ENCODE assay signal across 8 cellular contexts in the genomic region with DNA sequence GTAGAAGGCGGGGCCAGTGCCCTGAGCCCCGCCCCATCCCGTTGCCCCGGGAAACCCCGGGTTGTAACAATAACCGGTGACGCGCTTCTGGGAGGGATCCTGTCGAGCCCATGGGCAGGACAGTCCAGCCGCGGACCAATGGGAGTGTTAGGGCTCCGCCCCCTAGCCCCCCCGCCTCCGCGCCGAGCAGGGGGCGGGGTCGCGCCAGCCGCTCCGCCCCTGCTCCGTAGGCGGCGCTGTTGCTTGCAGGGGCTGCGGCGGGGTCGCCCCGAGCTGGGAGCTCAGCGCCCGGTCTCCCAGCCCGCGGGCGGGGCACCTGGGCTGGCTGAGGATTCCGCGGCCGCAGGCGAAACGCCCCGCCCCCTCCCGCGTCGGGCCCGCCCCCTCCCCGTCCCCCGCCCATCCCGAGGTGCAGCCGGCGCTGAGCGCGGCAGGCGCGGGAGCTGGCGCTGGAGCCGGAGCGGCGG. TPM values are rescaled to one million over a fixed set of nuclear protein-coding genes. Genes with fewer than 3 reads are reported as not detected.
DNase-seq lines count a peak whose midpoint lies in the region; ATAC-seq, FAIRE-seq and TF ChIP-seq lines count a peak whose summit lies in the region.

Gene FOXO6, plus strand, starts transcription at position 407 of the 467 bp plus-strand sequence.

- no peaks in the 10 kb centered on the region for H3K9me3 Mint-ChIP-seq in activated naive CD8-positive, alpha-beta T cell treated with anti-CD3 and anti-CD28 coated beads, Interleukin-2, amount 50 U/mL, for 24 hours

- no peak within 1 kb of the TSS for H3K27ac ChIP-seq in SU-DHL-6 (ENCODE audit: low read depth, low read length)
- H3K27ac ChIP-seq in cardiac muscle cell: no peak within 1 kb of the TSS
- H3K27ac ChIP-seq in pancreas: peak within 1 kb of the TSS; percentile 11 to 44 (median 20)
- H3K27ac ChIP-seq in tibial artery: peak within 1 kb of the TSS; percentile 51 to 58

- H3K79me2 ChIP-seq in SU-DHL-6 (ENCODE audit: insufficient read depth, low read length): no peaks in the 10 kb centered on the region

- peak; percentile 93 for ATAC-seq in HG02678 (IDR thresholded peaks at IDR 0.05; ENCODE audit: unreplicated experiment)
- ATAC-seq in activated naive CD8-positive, alpha-beta T cell treated with anti-CD3 and anti-CD28 coated beads, Interleukin-2, amount 50 U/mL, for 24 hours: peak; percentile 92
- peak; percentile 91 to 94 (median 92) for ATAC-seq in pancreas

- H3K27me3 ChIP-seq in GM06990 (replicated peaks; ENCODE audit: control insufficient read depth, insufficient read depth, low read length) (no peaks in the 10 kb centered on the region; the same call in none of the 2 replicates), SU-DHL-6 (ENCODE audit: low read length) (no peaks in the 10 kb centered on the region), cardiac muscle cell (peaks cover 15% of the 10 kb centered on the region), pancreas (no peaks in the 10 kb centered on the region), tibial artery (peaks cover 0 to under 1% of the 10 kb centered on the region in 2 donors)

- WGBS in pancreas, 2 donors: 0% methylated on average over 33 to 56 of the region's 56 CpGs

- no peaks in the 10 kb centered on the region for H4K20me1 ChIP-seq in SU-DHL-6 (ENCODE audit: low read depth, low read length)

- H3K27ac Mint-ChIP-seq in activated naive CD8-positive, alpha-beta T cell treated with anti-CD3 and anti-CD28 coated beads, Interleukin-2, amount 50 U/mL, for 24 hours: no peak within 1 kb of the TSS

- peak within 1 kb of the TSS; percentile 52 for H3K4me2 ChIP-seq in SU-DHL-6 (ENCODE audit: low read depth, low read length, poor library complexity, severe bottlenecking)

- intact Hi-C loops in pancreas (cut with DNase I) (no loop called here), tibial artery (cut with DNase I; ENCODE audit: low total_unique reads) (loop anchor here (1.0 kb wide), 1 partner anchor 21 kb away; no protein-coding TSS in a partner anchor)

- H3K4me3 ChIP-seq in GM06990 (replicated peaks; ENCODE audit: low read depth, low read length) (peak within 1 kb of the TSS; percentile 54), SU-DHL-6 (ENCODE audit: insufficient read depth, low read length, poor library complexity, severe bottlenecking) (peak within 1 kb of the TSS; percentile 46), cardiac muscle cell (peak within 1 kb of the TSS; percentile 79), pancreas (peak within 1 kb of the TSS; percentile 53 to 71 (median 59)), tibial artery (peak within 1 kb of the TSS; percentile 55 to 77)

- no peaks in the 10 kb centered on the region for H3K9me3 ChIP-seq in SU-DHL-6 (ENCODE audit: insufficient read depth, low read length)
- no peaks in the 10 kb centered on the region for H3K9me3 ChIP-seq in cardiac muscle cell (ENCODE audit: low read depth)
- H3K9me3 ChIP-seq in pancreas: no peaks in the 10 kb centered on the region
- no peaks in the 10 kb centered on the region for H3K9me3 ChIP-seq in tibial artery

- H2AFZ ChIP-seq in SU-DHL-6 (ENCODE audit: low read depth, low read length, severe bottlenecking): peak within 1 kb of the TSS; percentile 2

- no peaks in the 10 kb centered on the region for H3F3A ChIP-seq in SU-DHL-6 (ENCODE audit: insufficient read depth)

- peak; percentile 95 for FAIRE-seq in pancreas (lab: Jason Lieb, UNC)

- H3K9me2 ChIP-seq in SU-DHL-6 (replicated peaks; ENCODE audit: insufficient read depth, low read length): no peaks in the 10 kb centered on the region

- peak; percentile 91 for DNase-seq in GM06990 (ENCODE audit: extremely low read depth, insufficient read length)
- peak; percentile 98 for DNase-seq in NCI-H1105 (lab: John Stamatoyannopoulos, UW)
- peak; percentile 93 for DNase-seq in activated naive CD8-positive, alpha-beta T cell treated with anti-CD3 and anti-CD28 coated beads, Interleukin-2, amount 50 U/mL, for 24 hours
- peak; percentile 98 to 100 for DNase-seq in cardiac muscle cell (ENCODE audit: low read depth in 1 of 2, low spot score in 1 of 2)
- peak; percentile 97 to 99 (median 99) for DNase-seq in pancreas
- DNase-seq in tibial artery: peak; percentile 99

- H3K4me1 ChIP-seq in cardiac muscle cell (ENCODE audit: low read depth): peaks cover 45% of the 10 kb centered on the region
- H3K4me1 ChIP-seq in pancreas: peaks cover 0 to 4% (median 0%) of the 10 kb centered on the region in 3 donors
- H3K4me1 ChIP-seq in tibial artery: peaks cover 0 to 62% (median 45%) of the 10 kb centered on the region in 4 donors

- TF ChIP-seq CTCF in GM06990 (IDR thresholded peaks at IDR 0.05; ENCODE audit: insufficient read depth, low read length, poor library complexity, severe bottlenecking) (no peak), SU-DHL-6 (IDR thresholded peaks at IDR 0.05; ENCODE audit: insufficient read depth, low read length, poor library complexity, severe bottlenecking) (peak; percentile 15), cardiac muscle cell (IDR thresholded peaks at IDR 0.05; ENCODE audit: low read depth, low read length) (peak; percentile 36), pancreas (IDR thresholded peaks at IDR 0.05) (peak; percentile 43 to 51 (median 46)), tibial artery (IDR thresholded peaks at IDR 0.05) (peak; percentile 34 to 35)

- no peaks in the 10 kb centered on the region for H3K36me3 Mint-ChIP-seq in activated naive CD8-positive, alpha-beta T cell treated with anti-CD3 and anti-CD28 coated beads, Interleukin-2, amount 50 U/mL, for 24 hours (ENCODE audit: low read depth)

- H3K4me1 Mint-ChIP-seq in activated naive CD8-positive, alpha-beta T cell treated with anti-CD3 and anti-CD28 coated beads, Interleukin-2, amount 50 U/mL, for 24 hours: peaks cover 8% of the 10 kb centered on the region

- no peaks in the 10 kb centered on the region for H3K36me3 ChIP-seq in GM06990 (ENCODE audit: control insufficient read depth, insufficient read depth, low read length)
- no peaks in the 10 kb centered on the region for H3K36me3 ChIP-seq in SU-DHL-6 (ENCODE audit: low read length)
- no peaks in the 10 kb centered on the region for H3K36me3 ChIP-seq in cardiac muscle cell
- no peaks in the 10 kb centered on the region for H3K36me3 ChIP-seq in pancreas
- no peaks in the 10 kb centered on the region for H3K36me3 ChIP-seq in tibial artery

- H3K9ac ChIP-seq in SU-DHL-6 (ENCODE audit: low read length): peak within 1 kb of the TSS; percentile 36; the same call in 1 of the 2 replicates

- peaks cover 34% of the 10 kb centered on the region for H3K27me3 Mint-ChIP-seq in activated naive CD8-positive, alpha-beta T cell treated with anti-CD3 and anti-CD28 coated beads, Interleukin-2, amount 50 U/mL, for 24 hours

- H3K4me3 Mint-ChIP-seq in activated naive CD8-positive, alpha-beta T cell treated with anti-CD3 and anti-CD28 coated beads, Interleukin-2, amount 50 U/mL, for 24 hours: peak within 1 kb of the TSS; percentile 66

RNA-seq across cellular contexts. Expression of gene FOXO6, which starts in this region (rescaled TPM):
- total RNA-seq in cardiac muscle cell (9.9 and 18.2 TPM in 2 replicates), pancreas (1 to 10 TPM in 4 of 6 donors, under 1 TPM in 2; 0.79 to 2.0 (median 1.2) TPM)
- polyA plus RNA-seq in cardiac muscle cell (10.7 and 18.6 TPM in 2 replicates), pancreas (1 to 10 TPM; 1.1 to 1.8 TPM)

Comparison
In these comparisons a context has a peak if more than half of its experiments do, and no peak if none do; other contexts are left out.
1. H3K27ac ChIP-seq: peak in pancreas (4 of 4) and tibial artery (2 of 2); none in SU-DHL-6 (single experiment) and cardiac muscle cell (single experiment).
2. Peak in every context shown above with its lines, with median percentiles within 50 percentile points of each other: DNase-seq, H3K4me3 ChIP-seq and ATAC-seq.